Comparison of ENCODE assay signal across 5 cellular contexts in genomic region chr15:84551624-84552023, GRCh38. TPM values are rescaled to one million over a fixed set of nuclear protein-coding genes. Genes with fewer than 3 reads are reported as not detected.
DNase-seq lines count a peak whose midpoint lies in the region; ATAC-seq, FAIRE-seq and TF ChIP-seq lines count a peak whose summit lies in the region.
"Not testable (repeated sequence)": the region's sequence is repeated elsewhere in the genome, so short reads cannot be mapped to it uniquely, and the experiment has no call there.

No MANE protein-coding gene starts in this region.

- H3K4me3 ChIP-seq in HEK293 (ENCODE audit: low read depth, low read length); astrocyte (ENCODE audit: insufficient read depth, low read depth, low read length); mesendoderm (ENCODE audit: low read length): not testable (repeated sequence)

- CTCF ChIA-PET in HEK293 (lab: Yijun Ruan, JAX) = interaction anchor here (1.0 kb wide), 1 partner anchor 19 kb away, joined by 4 read pairs; no protein-coding TSS in a partner anchor
- CTCF ChIA-PET in WTC11 (lab: Charles Lee) = not testable (repeated sequence)

- peak overlapping the region; percentile 16 for H3K4ac ChIP-seq in mesendoderm (ENCODE audit: low read depth, low read length)

- not testable (repeated sequence) for H3K79me2 ChIP-seq in astrocyte (ENCODE audit: insufficient read depth, low read length); mesendoderm (ENCODE audit: control insufficient read depth, insufficient read depth, low read length)

- TF ChIP-seq CTCF in HEK293 (tag by site-specific recombination; IDR thresholded peaks at IDR 0.05); WTC11 (IDR thresholded peaks at IDR 0.05); astrocyte (IDR thresholded peaks at IDR 0.05; ENCODE audit: insufficient read depth, low read depth, low read length); osteocyte (IDR thresholded peaks at IDR 0.05): not testable (repeated sequence)

- not testable (repeated sequence) for H2BK15ac ChIP-seq in mesendoderm (replicated peaks; ENCODE audit: low read depth)

- not testable (repeated sequence) for H3K18ac ChIP-seq in mesendoderm (ENCODE audit: low read length)

- peaks cover 13% of the 10 kb centered on the region for H4K20me1 ChIP-seq in astrocyte (ENCODE audit: insufficient read depth, low read length)

- POLR2A ChIA-PET in HEK293 (lab: Yijun Ruan, JAX); WTC11 (lab: Charles Lee): not testable (repeated sequence)

- not testable (repeated sequence) for H3K9me3 Mint-ChIP-seq in WTC11; astrocyte (ENCODE audit: unreplicated experiment); osteocyte (ENCODE audit: unreplicated experiment)

- H3K27me3 Mint-ChIP-seq in WTC11 (ENCODE audit: low read depth); astrocyte (ENCODE audit: low read depth, unreplicated experiment); osteocyte (ENCODE audit: unreplicated experiment): not testable (repeated sequence)

- not testable (repeated sequence) for H4K8ac ChIP-seq in mesendoderm (ENCODE audit: low read depth, low read length)

- not testable (repeated sequence) for H3K23ac ChIP-seq in mesendoderm (ENCODE audit: low read length)

- H3K36me3 ChIP-seq in HEK293 (ENCODE audit: control insufficient read depth in 2 of 2, insufficient read depth in 1 of 2, low read length in 2 of 2) = peaks cover 4 to 16% of the 10 kb centered on the region in 2 experiments; a peak in 2 of 3 replicates
- not testable (repeated sequence) for H3K36me3 ChIP-seq in astrocyte (ENCODE audit: insufficient read depth, low read length); mesendoderm (ENCODE audit: control insufficient read depth, insufficient read depth, low read length)

- DNase-seq in WTC11 (ENCODE audit: low spot score); astrocyte (ENCODE audit: low read depth); mesendoderm; osteocyte (ENCODE audit: extremely low spot score, unreplicated experiment): not testable (repeated sequence)

- H3K9ac ChIP-seq in astrocyte (ENCODE audit: low read length); mesendoderm (ENCODE audit: low read length): not testable (repeated sequence)

- H3K4me3 Mint-ChIP-seq in WTC11; astrocyte (ENCODE audit: unreplicated experiment); osteocyte (ENCODE audit: unreplicated experiment): not testable (repeated sequence)

- H2AFZ ChIP-seq in astrocyte (ENCODE audit: low read depth, low read length) = not testable (repeated sequence)

- not testable (repeated sequence) for H4K5ac ChIP-seq in mesendoderm (ENCODE audit: low read length)

- H2BK5ac ChIP-seq in mesendoderm (ENCODE audit: low read length) = not testable (repeated sequence)

- not testable (repeated sequence) for H3K27ac Mint-ChIP-seq in WTC11
- H3K27ac Mint-ChIP-seq in astrocyte (ENCODE audit: unreplicated experiment) = peak overlapping the region; percentile 77
- H3K27ac Mint-ChIP-seq in osteocyte (ENCODE audit: unreplicated experiment) = peak overlapping the region; percentile 81

- not testable (repeated sequence) for H2AK5ac ChIP-seq in mesendoderm (ENCODE audit: low read length)

- FAIRE-seq in astrocyte (lab: Jason Lieb, UNC) = not testable (repeated sequence)

- not testable (repeated sequence) for H3K4me2 ChIP-seq in astrocyte (ENCODE audit: low read length); mesendoderm (ENCODE audit: low read length)

- not testable (repeated sequence) for H2BK120ac ChIP-seq in mesendoderm (ENCODE audit: low read depth, low read length)

- not testable (repeated sequence) for H3K56ac ChIP-seq in mesendoderm (ENCODE audit: low read length)

- WGBS in mesendoderm (ENCODE audit: extremely low coverage, insufficient coverage, low lambda C conversion rate) = no CpG with 5 or more reads among the region's 2 CpGs

- H3K27me3 ChIP-seq in astrocyte (ENCODE audit: insufficient read depth, low read length); mesendoderm (ENCODE audit: insufficient read depth, low read length, poor library complexity): not testable (repeated sequence)

- H3K9me3 ChIP-seq in HEK293 (ENCODE audit: control insufficient read depth, insufficient read depth, low read depth, low read length); astrocyte (ENCODE audit: insufficient read depth, low read depth, low read length): not testable (repeated sequence)

- ATAC-seq in WTC11 = not testable (repeated sequence)

- peaks cover 11% of the 10 kb centered on the region for H3K4me1 Mint-ChIP-seq in WTC11
- peaks cover 48% of the 10 kb centered on the region for H3K4me1 Mint-ChIP-seq in astrocyte (ENCODE audit: low read depth, unreplicated experiment)
- H3K4me1 Mint-ChIP-seq in osteocyte (ENCODE audit: unreplicated experiment) = peaks cover 39% of the 10 kb centered on the region

- H3K36me3 Mint-ChIP-seq in WTC11 = not testable (repeated sequence)
- peaks cover 11% of the 10 kb centered on the region for H3K36me3 Mint-ChIP-seq in astrocyte (ENCODE audit: low read depth, unreplicated experiment)
- peaks cover 31% of the 10 kb centered on the region for H3K36me3 Mint-ChIP-seq in osteocyte (ENCODE audit: unreplicated experiment)

- not testable (repeated sequence) for H3K4me1 ChIP-seq in HEK293 (ENCODE audit: control insufficient read depth, insufficient read depth, low read length); astrocyte (ENCODE audit: insufficient read depth, low read length); mesendoderm (ENCODE audit: control insufficient read depth, low read depth, low read length)

- not testable (repeated sequence) for H3K27ac ChIP-seq in HEK293 (ENCODE audit: extremely low read depth, low read depth, low read length); astrocyte (ENCODE audit: low read depth, low read length); mesendoderm (ENCODE audit: low read depth, low read length)

- H3K79me1 ChIP-seq in mesendoderm (ENCODE audit: low read length) = not testable (repeated sequence)

TF ChIP-seq in HEK293, 187 proteins besides CTCF, POLR2A, EP300 and RAD21 (continues in another document):
- TF ChIP-seq ZBTB8A (tag by site-specific recombination; IDR thresholded peaks at IDR 0.05) (peak; percentile 64), ZNF433 (tag by site-specific recombination; IDR thresholded peaks at IDR 0.05; ENCODE audit: low read depth) (0 out of 2 replicates have a peak, but pooled peaks have one; percentile 9), ZNF629 (tag by site-specific recombination; IDR thresholded peaks at IDR 0.05) (0 out of 2 replicates have a peak, but pooled peaks have one; percentile 23)

TF ChIP-seq in WTC11, 78 proteins besides CTCF, POLR2A, EP300 and RAD21:
- TF ChIP-seq HMGA2 (CRISPR knock-in tag; IDR thresholded peaks at IDR 0.05) = peak; percentile 86

RNA-seq across cellular contexts. Expression of gene ZSCAN2, which starts 49.2 kb away (rescaled TPM):
- total RNA-seq in WTC11 (2021) = 39.6 to 51.9 TPM (median 44.4 TPM) in 3 replicates
- total RNA-seq in astrocyte = 13.5 and 16.2 TPM in 2 replicates
- 17.3 TPM for polyA plus RNA-seq in mesendoderm (2013, experiment 1 of 2)
- polyA plus RNA-seq in mesendoderm (2013, experiment 2 of 2) = 16.7 TPM
- total RNA-seq in osteocyte = 20.6 and 23.8 TPM in 2 replicates
